Comparison of ENCODE assay signal across 15 cellular contexts in the genomic region with DNA sequence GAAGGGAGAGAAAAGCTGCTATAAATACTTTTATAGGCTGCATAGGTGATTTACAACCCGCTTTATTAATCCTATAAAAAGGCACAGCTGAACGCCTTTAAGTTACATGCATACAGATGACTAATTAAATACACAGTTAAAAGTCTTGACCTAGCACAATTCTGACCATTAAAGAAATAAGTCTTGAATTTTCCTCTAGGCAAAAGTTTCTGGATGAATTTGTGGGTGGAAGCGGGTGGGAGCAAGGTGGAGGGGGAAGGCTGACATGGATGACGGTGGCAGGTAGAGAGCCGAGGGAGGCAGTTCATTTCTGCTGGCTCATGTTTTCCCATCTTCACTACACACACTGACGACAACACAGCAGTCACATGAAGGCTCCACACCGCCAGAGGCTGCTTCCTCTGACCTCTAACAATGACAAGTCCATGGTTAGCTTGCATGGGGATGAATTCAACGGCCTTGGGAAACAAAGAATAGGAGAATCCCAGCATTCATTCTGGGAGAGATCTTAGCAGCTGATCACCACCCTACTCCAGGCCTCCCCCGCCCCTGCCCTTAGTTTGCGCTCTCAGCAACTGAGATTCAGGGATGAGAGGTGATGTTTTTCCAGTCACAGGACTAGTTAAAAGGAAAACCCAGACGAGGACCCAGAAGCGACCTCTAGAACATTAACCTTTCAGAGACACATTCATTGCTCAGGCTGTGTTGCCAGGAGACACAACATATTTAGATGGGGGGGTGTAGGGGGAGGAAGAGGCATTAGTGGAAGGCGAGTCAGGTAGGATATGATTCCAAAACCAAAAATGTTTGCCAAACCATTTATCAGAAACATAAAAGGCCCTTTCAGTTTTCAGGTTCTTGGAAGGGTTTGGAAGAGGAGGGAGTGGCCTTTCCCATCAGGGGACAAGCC.
DNase-seq lines count a peak whose midpoint lies in the region; ATAC-seq and TF ChIP-seq lines count a peak whose summit lies in the region.
"Had no signal": no experiment of that assay in that cellular context is flagged by ENCODE, and none has a peak within 500 bp of the region (broad histone marks: within the 10 kb centered on the region; RNA-seq: fewer than 3 reads in every experiment).

No MANE protein-coding gene starts in this region.

- H3K4me3 ChIP-seq in MG63 (no peak overlapping the region), epithelial cell of proximal tubule (ENCODE audit: low read depth, low read length) (no peak overlapping the region), neuronal stem cell (ENCODE audit: low read length in 2 of 2) (no peak overlapping the region)
- H3K4me3 ChIP-seq: skin epidermis had no signal

- H4K91ac ChIP-seq in neuronal stem cell (ENCODE audit: low read depth, low read length, poor library complexity): no peak overlapping the region

- H2BK120ac ChIP-seq in neuronal stem cell (ENCODE audit: low read depth, low read length): no peak overlapping the region

- no peak overlapping the region for H2BK5ac ChIP-seq in neuronal stem cell (ENCODE audit: low read length)

- no peak overlapping the region for H3K9ac ChIP-seq in neuronal stem cell (ENCODE audit: low read depth, low read length, poor library complexity)

- WGBS in neuronal stem cell (ENCODE audit: extremely low coverage in 2 of 2, insufficient read length in 2 of 2, insufficient replicate concordance in 1 of 2), 2 donors: no CpG with 5 or more reads among the region's 13 CpGs

- no peak overlapping the region for H3K14ac ChIP-seq in neuronal stem cell (ENCODE audit: low read length)

- H3K9me3 ChIP-seq in MG63 (no peaks in the 10 kb centered on the region), neuronal stem cell (replicated peaks in 1 of 2; ENCODE audit: control insufficient read depth in 2 of 2, insufficient read depth in 1 of 2, low read depth in 1 of 2, low read length in 2 of 2) (no peaks in the 10 kb centered on the region)
- H3K9me3 ChIP-seq: Caco-2 had no signal

- H3K27ac ChIP-seq in neuronal stem cell (replicated peaks; ENCODE audit: low read length): no peak overlapping the region

- ATAC-seq in HG02678 (IDR thresholded peaks at IDR 0.05; ENCODE audit: unreplicated experiment): no peak
- ATAC-seq: HCT116 had no signal

- in situ Hi-C loops in Caki2 (cut with HindIII; ENCODE audit: low pct_unique_long_range_greater_than_20kb, low sequenced_read_pairs): no loop called here

- H3K27me3 ChIP-seq in MG63: no peaks in the 10 kb centered on the region
- H3K27me3 ChIP-seq in neuronal stem cell (ENCODE audit: control insufficient read depth in 3 of 3, insufficient read depth in 3 of 3, low read depth in 1 of 3, low read length in 3 of 3): peaks cover 0 to 2% (median 0%) of the 10 kb centered on the region in 3 experiments

- H4K8ac ChIP-seq in neuronal stem cell (ENCODE audit: low read depth, low read length): no peak overlapping the region

- H3K4ac ChIP-seq in neuronal stem cell (ENCODE audit: low read length): no peak overlapping the region

- no peak overlapping the region for H3K23ac ChIP-seq in neuronal stem cell (ENCODE audit: low read depth, low read length, poor library complexity)

- H2AK5ac ChIP-seq in neuronal stem cell (ENCODE audit: low read depth, low read length): no peak overlapping the region

- no peak overlapping the region for H3K18ac ChIP-seq in neuronal stem cell (ENCODE audit: low read length)

- H2AFZ ChIP-seq in neuronal stem cell (ENCODE audit: low read length): peak overlapping the region; percentile 72

- no peaks in the 10 kb centered on the region for H3K36me3 ChIP-seq in MG63
- H3K36me3 ChIP-seq in neuronal stem cell (replicated peaks in 1 of 2; ENCODE audit: control insufficient read depth in 2 of 2, insufficient read depth in 2 of 2, low read length in 2 of 2): no peaks in the 10 kb centered on the region

- H2BK12ac ChIP-seq in neuronal stem cell (ENCODE audit: low read length): no peak overlapping the region

- no peak overlapping the region for H2BK15ac ChIP-seq in neuronal stem cell (ENCODE audit: low read length)

- H3K79me1 ChIP-seq in neuronal stem cell (ENCODE audit: low read depth, low read length): no peaks in the 10 kb centered on the region

- TF ChIP-seq CTCF in epithelial cell of proximal tubule (conservative IDR thresholded peaks at IDR 0.05; ENCODE audit: low read depth, low read length): no peak

- DNase-seq in Caki2 (ENCODE audit: low read depth): peak; percentile 89
- peak; percentile 9 for DNase-seq in MG63
- DNase-seq in epithelial cell of proximal tubule (ENCODE audit: low read depth): peak; percentile 47
- no peak for DNase-seq in neuronal stem cell (ENCODE audit: low spot score)
- DNase-seq in occipital lobe (lab: John Stamatoyannopoulos, UW): no peak
- DNase-seq in NCI-H2107 treated with DMSO at 0.1 percent for 48 hours (lab: John Stamatoyannopoulos, UW; ENCODE audit: unreplicated experiment): no peak
- DNase-seq in glomerular visceral epithelial cell (ENCODE audit: extremely low spot score): no peak
- DNase-seq: activated CD4-positive, alpha-beta memory T cell treated with anti-CD3 and anti-CD28 coated beads for 36 hours; activated naive CD4-positive, alpha-beta T cell; Caco-2; cortex of kidney; T-helper 2 cell had no signal

- H3K4me2 ChIP-seq in neuronal stem cell (ENCODE audit: insufficient read depth, low read length, poor library complexity, severe bottlenecking): no peak overlapping the region

- peaks cover 1 to 19% of the 10 kb centered on the region in 2 donors for H3K4me1 ChIP-seq in neuronal stem cell (ENCODE audit: control insufficient read depth in 2 of 2, insufficient read depth in 1 of 2, low read depth in 1 of 2, low read length in 2 of 2)

Comparison
In these comparisons a context has a peak if more than half of its experiments do, and no peak if none do; other contexts are left out.
1. DNase-seq: peak in Caki2 (single experiment), MG63 (single experiment) and epithelial cell of proximal tubule (single experiment); none in neuronal stem cell (single experiment), occipital lobe (single experiment), NCI-H2107 treated with DMSO at 0.1 percent for 48 hours (single experiment) and glomerular visceral epithelial cell (single experiment).